In the genomic region with DNA sequence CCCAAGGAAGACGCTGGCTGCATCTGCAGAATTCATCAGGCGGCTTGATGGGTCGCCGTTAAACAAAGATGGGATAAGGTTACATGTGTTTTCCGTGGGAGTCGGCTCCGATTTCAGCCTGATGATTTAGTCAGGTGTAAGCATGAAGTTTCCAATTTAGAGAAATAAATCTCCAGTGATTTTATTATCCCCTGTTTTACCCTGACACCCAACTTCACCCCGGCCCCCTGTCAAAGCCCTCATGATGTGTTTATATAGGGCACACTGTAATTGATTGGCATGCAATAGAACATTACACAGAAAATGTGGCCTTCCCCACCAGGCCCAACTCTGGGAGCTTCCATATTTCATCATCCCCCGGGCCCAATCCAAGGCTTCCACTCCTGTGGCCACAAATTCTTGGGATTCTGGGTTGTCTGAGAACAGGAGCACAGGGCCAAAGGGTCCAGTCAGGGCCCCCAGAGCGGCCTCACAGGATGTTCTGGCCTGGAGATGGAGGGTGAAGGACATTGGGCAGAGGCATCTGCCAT, we compare ENCODE assay signal across 19 cellular contexts.
"Had no signal": no experiment of that assay in that cellular context is flagged by ENCODE, and none has a peak within 500 bp of the region (broad histone marks: within the 10 kb centered on the region; RNA-seq: fewer than 3 reads in every experiment).

No MANE protein-coding gene starts in this region.

- H3K36me3 ChIP-seq: SJSA1 had no signal

- ATAC-seq: activated CD4-positive, CD25-positive, alpha-beta regulatory T cell treated with anti-CD3 and anti-CD28 coated beads, Interleukin-2, amount 50 U/mL, for 24 hours; activated CD8-positive, alpha-beta T cell treated with anti-CD3 and anti-CD28 coated beads for 36 hours; K562; PC-3; SK-N-SH treated with all-trans-retinoic acid at 6 μM for 48 hours had no signal

- H3K4me3 ChIP-seq: K562, SJSA1 had no signal

- H3K9me3 ChIP-seq: SJSA1 had no signal

- H3K27ac ChIP-seq: SJSA1 had no signal

- DNase-seq: activated CD4-positive, alpha-beta T cell treated with anti-CD3 and anti-CD28 coated beads for 4 hours; activated CD8-positive, alpha-beta memory T cell treated with anti-CD3 and anti-CD28 coated beads, Interleukin-2, amount 50 U/mL, for 4 hours; activated CD8-positive, alpha-beta T cell treated with anti-CD3 and anti-CD28 coated beads for 36 hours; activated naive CD4-positive, alpha-beta T cell treated with anti-CD3 and anti-CD28 coated beads, Interleukin-2, amount 50 U/mL, for 16 hours; activated T-cell treated with anti-CD3 and anti-CD28 coated beads, Interleukin-2, amount 50 U/mL, for 1 hour; Karpas-422; MM.1S; NCI-H1105; NCI-H1436; NCI-H1694 treated with DMSO at 0.1 percent for 48 hours; NCI-H2029 treated with DMSO at 0.1 percent for 48 hours; NCI-H446; NCI-H524; PC-3; SHP77 had no signal
